ENCODE assay signal across 16 cellular contexts in the genomic region with DNA sequence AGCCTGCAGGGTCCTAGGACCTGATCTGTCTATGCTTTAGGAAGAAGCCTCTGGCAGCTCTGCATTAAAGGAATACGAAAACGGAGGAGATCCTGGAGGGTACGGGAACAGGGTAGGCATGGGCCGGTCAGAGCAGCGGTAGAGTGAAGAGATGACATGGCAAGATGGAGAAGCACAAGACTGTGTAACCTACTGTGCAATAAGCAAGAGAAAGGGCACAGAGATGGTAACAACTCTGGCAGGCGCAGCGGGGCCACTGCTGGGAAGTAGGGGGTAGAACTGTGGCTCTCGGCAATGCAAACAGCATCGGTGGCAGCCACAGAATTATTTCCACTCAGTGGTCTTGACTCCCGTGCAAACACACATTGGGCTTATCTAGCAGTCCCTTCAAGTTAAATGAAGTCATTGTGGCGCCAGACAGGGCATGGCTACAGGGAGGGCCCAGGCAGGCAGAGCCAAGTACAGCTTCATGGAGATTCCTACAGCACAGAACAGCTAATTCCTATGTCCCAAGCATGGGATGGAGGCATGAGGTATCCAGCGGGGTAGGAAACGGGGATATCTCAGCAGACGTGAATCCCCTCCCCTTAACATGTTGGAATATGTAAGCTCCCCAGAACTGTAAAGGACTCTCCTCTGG. TPM values are rescaled to one million over a fixed set of nuclear protein-coding genes. Genes with fewer than 3 reads are reported as not detected.
"Had no signal": no experiment of that assay in that cellular context is flagged by ENCODE, and none has a peak within 500 bp of the region (broad histone marks: within the 10 kb centered on the region; RNA-seq: fewer than 3 reads in every experiment).

No MANE protein-coding gene starts in this region.

- H3K27me3 ChIP-seq: foreskin keratinocyte, tibial artery had no signal

- H3K4me3 Mint-ChIP-seq: activated CD8-positive, alpha-beta T cell treated with anti-CD3 and anti-CD28 coated beads, Interleukin-2, amount 10 ng/mL, durations not matched to agents 7 days and 5 days had no signal

- H3K4me3 ChIP-seq: tibial artery had no signal

- DNase-seq: activated CD4-positive, alpha-beta T cell treated with anti-CD3 and anti-CD28 coated beads for 4 hours; activated CD8-positive, alpha-beta memory T cell treated with anti-CD3 and anti-CD28 coated beads, Interleukin-2, amount 50 U/mL, for 4 hours; activated CD8-positive, alpha-beta T cell treated with anti-CD3 and anti-CD28 coated beads, Interleukin-2, amount 10 ng/mL, durations not matched to agents 7 days and 5 days; activated T-cell treated with anti-CD3 and anti-CD28 coated beads, Interleukin-2, amount 50 U/mL, for 48 hours; aorta; cortex of kidney; effector CD4-positive, alpha-beta T cell; foreskin keratinocyte; mesendoderm; retina; stimulated activated naive CD4-positive, alpha-beta T cell; T-helper 2 cell; tibial artery had no signal

- H3K27ac Mint-ChIP-seq: activated CD8-positive, alpha-beta T cell treated with anti-CD3 and anti-CD28 coated beads, Interleukin-2, amount 10 ng/mL, durations not matched to agents 7 days and 5 days had no signal

- FAIRE-seq: endothelial cell of umbilical vein, urothelium cell line had no signal

- H3K9me3 ChIP-seq: tibial artery had no signal

- H3K27ac ChIP-seq: foreskin keratinocyte, tibial artery had no signal

- H3K4me1 ChIP-seq: tibial artery had no signal

- ATAC-seq: activated CD8-positive, alpha-beta T cell treated with anti-CD3 and anti-CD28 coated beads, Interleukin-2, amount 10 ng/mL, durations not matched to agents 7 days and 5 days; foreskin keratinocyte had no signal

RNA-seq across cellular contexts. Expression of a gene that starts 32.3 kb away (rescaled TPM):
- total RNA-seq: activated CD8-positive, alpha-beta T cell treated with anti-CD3 and anti-CD28 coated beads, Interleukin-2, amount 10 ng/mL, durations not matched to agents 7 days and 5 days; aorta; endothelial cell of umbilical vein; foreskin keratinocyte; subcutaneous adipose tissue had no signal
- polyA plus RNA-seq: endothelial cell of umbilical vein, foreskin keratinocyte had no signal
